In the genomic region with DNA sequence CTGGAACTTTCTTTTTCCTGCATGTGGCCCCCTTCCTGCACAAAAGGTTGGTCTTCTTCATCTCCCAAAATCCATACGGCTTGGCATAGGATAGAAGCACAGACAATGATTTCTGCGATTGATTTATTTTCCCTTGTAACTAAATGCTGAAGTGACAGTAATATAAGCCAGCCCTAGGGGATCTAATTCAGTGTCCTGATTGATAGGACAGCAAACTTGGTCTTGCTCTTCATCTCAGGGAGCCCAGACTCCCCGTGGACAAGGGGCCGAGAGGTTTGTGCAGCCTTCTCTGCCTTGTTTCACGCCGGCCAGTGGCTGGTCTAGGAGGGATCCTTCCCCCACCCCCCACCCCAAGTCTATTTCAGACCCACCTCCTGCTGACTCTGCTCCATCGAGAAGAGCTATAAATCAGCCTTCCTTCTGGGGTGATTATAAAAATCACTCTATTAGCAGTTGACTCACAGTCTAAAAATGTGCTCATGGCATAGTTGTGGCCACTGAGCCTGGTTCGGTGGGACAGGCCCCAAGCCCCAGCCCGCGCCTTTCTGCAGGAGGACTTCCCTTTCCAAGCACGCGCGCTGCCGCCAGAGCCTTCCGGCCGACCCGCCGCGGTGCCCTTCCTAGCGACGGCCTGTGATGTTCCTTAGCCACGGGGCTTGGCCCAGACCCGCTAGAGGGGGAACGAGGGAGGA, we compare ENCODE assay signal across 12 cellular contexts.
A peak's percentile ranks its signal among the peaks of the same experiment; 100 is the strongest.
DNase-seq lines count a peak whose midpoint lies in the region; ATAC-seq and TF ChIP-seq lines count a peak whose summit lies in the region.
"Had no signal": no experiment of that assay in that cellular context is flagged by ENCODE, and none has a peak within 500 bp of the region (broad histone marks: within the 10 kb centered on the region; RNA-seq: fewer than 3 reads in every experiment).

No MANE protein-coding gene starts in this region.

- H3K4me2 ChIP-seq in PC-9 (peak overlapping the region; percentile 57), trophoblast cell (ENCODE audit: low read length) (no peak overlapping the region)

- no peaks in the 10 kb centered on the region for H3K4me1 Mint-ChIP-seq in Calu3 (ENCODE audit: low read depth, unreplicated experiment)

- no peak overlapping the region for H2AFZ ChIP-seq in PC-9
- no peak overlapping the region for H2AFZ ChIP-seq in trophoblast cell (ENCODE audit: insufficient read depth, low read length, poor library complexity)

- no peak for ATAC-seq in GM18870 (IDR thresholded peaks at IDR 0.05; ENCODE audit: unreplicated experiment)
- ATAC-seq: esophagus mucosa had no signal

- no peaks in the 10 kb centered on the region for H3K36me3 ChIP-seq in PC-9 (ENCODE audit: low read depth)
- H3K36me3 ChIP-seq in trophoblast cell (ENCODE audit: control insufficient read depth in 1 of 2, insufficient read depth in 2 of 2, low read length in 2 of 2), result no peaks in the 10 kb centered on the region
- no peaks in the 10 kb centered on the region for H3K36me3 ChIP-seq in thyroid gland
- H3K36me3 ChIP-seq: prostate gland had no signal

- peak overlapping the region; percentile 64 for H3K4ac ChIP-seq in trophoblast cell (ENCODE audit: low read depth, low read length)

- no peaks in the 10 kb centered on the region for H3K27me3 Mint-ChIP-seq in Calu3 (ENCODE audit: unreplicated experiment)

- H3K27me3 ChIP-seq in PC-9 (ENCODE audit: insufficient read depth, low read depth) (peaks cover 31% of the 10 kb centered on the region; the same call in 1 of the 2 replicates), trophoblast cell (ENCODE audit: insufficient read depth, low read length) (no peaks in the 10 kb centered on the region), thyroid gland (no peaks in the 10 kb centered on the region)

- peaks cover 11% of the 10 kb centered on the region for H3K4me1 ChIP-seq in PC-9 (replicated peaks; ENCODE audit: insufficient read depth)
- peaks cover 31 to 46% of the 10 kb centered on the region in 2 experiments for H3K4me1 ChIP-seq in trophoblast cell (ENCODE audit: control insufficient read depth in 1 of 2, insufficient read depth in 2 of 2, low read length in 2 of 2)
- H3K4me1 ChIP-seq in thyroid gland, result peaks cover 2 to 17% of the 10 kb centered on the region in 2 donors
- H3K4me1 ChIP-seq: prostate gland had no signal

- H3K9me3 ChIP-seq in PC-9 (ENCODE audit: insufficient read depth, low read depth), result no peaks in the 10 kb centered on the region
- H3K9me3 ChIP-seq in trophoblast cell (ENCODE audit: insufficient read depth, low read depth, low read length), result no peaks in the 10 kb centered on the region
- no peaks in the 10 kb centered on the region for H3K9me3 ChIP-seq in thyroid gland
- H3K9me3 ChIP-seq: prostate gland had no signal

- no peak overlapping the region for H3K4me3 Mint-ChIP-seq in Calu3 (ENCODE audit: low read depth, unreplicated experiment)

- no peaks in the 10 kb centered on the region for H4K20me1 ChIP-seq in PC-9 (ENCODE audit: insufficient read depth)

- H3K9me3 Mint-ChIP-seq in Calu3 (ENCODE audit: low read depth, unreplicated experiment), result peaks cover 3% of the 10 kb centered on the region

- TF ChIP-seq POLR2A in thyroid gland (IDR thresholded peaks at IDR 0.05), result no peak

- H3K79me2 ChIP-seq in PC-9 (ENCODE audit: low read depth), result no peaks in the 10 kb centered on the region
- peaks cover 7% of the 10 kb centered on the region for H3K79me2 ChIP-seq in trophoblast cell (ENCODE audit: control insufficient read depth, insufficient read depth, low read length, poor library complexity)

- H3K79me1 ChIP-seq in trophoblast cell (ENCODE audit: low read length), result peaks cover 50% of the 10 kb centered on the region

- H2BK12ac ChIP-seq in trophoblast cell (ENCODE audit: low read length), result peak overlapping the region; percentile 90

- DNase-seq in Calu3 (peak; percentile 52), PC-9 (peak; percentile 52 to 81), fibroblast of the aortic adventitia (ENCODE audit: low read depth) (peak; percentile 86), trophoblast cell (no peak), NCI-H187 treated with DMSO at 0.1 percent for 48 hours (lab: John Stamatoyannopoulos, UW) (no peak), thyroid gland (no peak), NCI-H510A (lab: John Stamatoyannopoulos, UW) (no peak)
- DNase-seq: activated CD8-positive, alpha-beta memory T cell treated with anti-CD3 and anti-CD28 coated beads, Interleukin-2, amount 50 U/mL, for 4 hours; NCI-H774 had no signal

- H3K23ac ChIP-seq in trophoblast cell (ENCODE audit: low read length), result no peak overlapping the region

- H4K8ac ChIP-seq in trophoblast cell (ENCODE audit: low read depth, low read length), result peak overlapping the region; percentile 50

- no peaks in the 10 kb centered on the region for H3K36me3 Mint-ChIP-seq in Calu3 (ENCODE audit: insufficient read depth, unreplicated experiment)

- CTCF ChIA-PET in Calu3 (lab: Charles Lee), result interaction anchor here (0.6 kb wide), 1 partner anchor 14 kb away, joined by 3 read pairs; no protein-coding TSS in a partner anchor
- CTCF ChIA-PET in PC-9 (lab: Charles Lee), result interaction anchor here (0.6 to 0.7 kb wide), 2 partner anchors 54 to 95 kb away, joined by 3 to 4 read pairs; no protein-coding TSS in a partner anchor

- no peak overlapping the region for H4K12ac ChIP-seq in trophoblast cell (ENCODE audit: low read depth, low read length)

- H3K18ac ChIP-seq in trophoblast cell (ENCODE audit: low read length), result peak overlapping the region; percentile 94

- intact Hi-C loops in Calu3 (cut with micrococcal nuclease; ENCODE audit: unreplicated experiment) (no loop called here), PC-9 (cut with micrococcal nuclease; ENCODE audit: unreplicated experiment) (loop anchor here (1.0 kb wide), 1 partner anchor 50 kb away; no protein-coding TSS in a partner anchor), thyroid gland (cut with DNase I) (no loop called here)

- no CpG with 5 or more reads among the region's 24 CpGs for WGBS in trophoblast cell (ENCODE audit: extremely low coverage, insufficient coverage, insufficient read length)
- WGBS in thyroid gland, 2 donors, result 63 to 68% methylated on average over 23 of the region's 24 CpGs

- BruUV-seq in Calu3 (replicated peaks; lab: Mats Ljungman, UMichigan) (no TSS peak), PC-9 (replicated peaks; lab: Mats Ljungman, UMichigan) (no TSS peak)

- H3K4me3 ChIP-seq in PC-9 (no peak overlapping the region), fibroblast of the aortic adventitia (ENCODE audit: low read depth, low read length) (no peak overlapping the region), trophoblast cell (ENCODE audit: low read depth, low read length) (no peak overlapping the region), thyroid gland (replicated peaks in 1 of 3) (no peak overlapping the region)
- H3K4me3 ChIP-seq: prostate gland had no signal

- POLR2A ChIA-PET in PC-9 (lab: Charles Lee; ENCODE audit: unreplicated experiment), result interaction anchor here (0.6 to 0.7 kb wide), 2 partner anchors 116 to 1259 kb away, joined by 3 to 15 read pairs; no protein-coding TSS in a partner anchor

- no peak overlapping the region for H3K27ac Mint-ChIP-seq in Calu3 (ENCODE audit: unreplicated experiment)

- H3K9me2 ChIP-seq in PC-9 (ENCODE audit: insufficient read depth), result no peaks in the 10 kb centered on the region

- TF ChIP-seq CTCF in Calu3 (IDR thresholded peaks at IDR 0.05; ENCODE audit: unreplicated experiment) (no peak), PC-9 (conservative IDR thresholded peaks at IDR 0.05) (no peak), fibroblast of the aortic adventitia (IDR thresholded peaks at IDR 0.05; ENCODE audit: insufficient read depth, low read length) (no peak), thyroid gland (IDR thresholded peaks at IDR 0.05) (no peak)

- no peak overlapping the region for H3K9ac ChIP-seq in trophoblast cell (ENCODE audit: low read length)

- H3F3A ChIP-seq in PC-9 (ENCODE audit: insufficient read depth, low read depth), result no peaks in the 10 kb centered on the region

- H3K27ac ChIP-seq in PC-9, result no peak overlapping the region
- peak overlapping the region; percentile 74 for H3K27ac ChIP-seq in trophoblast cell (ENCODE audit: low read depth, low read length)
- no peak overlapping the region for H3K27ac ChIP-seq in thyroid gland
- H3K27ac ChIP-seq: prostate gland had no signal

- H2BK120ac ChIP-seq in trophoblast cell (ENCODE audit: insufficient read depth, low read length, poor library complexity), result peak overlapping the region; percentile 92

- peak overlapping the region; percentile 91 for H3K14ac ChIP-seq in trophoblast cell (ENCODE audit: low read length)

- H4K91ac ChIP-seq in trophoblast cell (ENCODE audit: low read depth, low read length), result peak overlapping the region; percentile 97

- H2BK5ac ChIP-seq in trophoblast cell (ENCODE audit: low read depth, low read length, poor library complexity), result peak overlapping the region; percentile 90

- peak overlapping the region; percentile 42 for H2AK5ac ChIP-seq in trophoblast cell (ENCODE audit: low read length)

Comparison
In these comparisons a context has a peak if more than half of its experiments do, and no peak if none do; other contexts are left out.
1. DNase-seq: peak in Calu3 (single experiment), PC-9 (2 of 2) and fibroblast of the aortic adventitia (single experiment); none in trophoblast cell (0 of 2), NCI-H187 treated with DMSO at 0.1 percent for 48 hours (single experiment), thyroid gland (0 of 2) and NCI-H510A (single experiment).